18 cellular contexts compared by ENCODE assay signal in the genomic region with DNA sequence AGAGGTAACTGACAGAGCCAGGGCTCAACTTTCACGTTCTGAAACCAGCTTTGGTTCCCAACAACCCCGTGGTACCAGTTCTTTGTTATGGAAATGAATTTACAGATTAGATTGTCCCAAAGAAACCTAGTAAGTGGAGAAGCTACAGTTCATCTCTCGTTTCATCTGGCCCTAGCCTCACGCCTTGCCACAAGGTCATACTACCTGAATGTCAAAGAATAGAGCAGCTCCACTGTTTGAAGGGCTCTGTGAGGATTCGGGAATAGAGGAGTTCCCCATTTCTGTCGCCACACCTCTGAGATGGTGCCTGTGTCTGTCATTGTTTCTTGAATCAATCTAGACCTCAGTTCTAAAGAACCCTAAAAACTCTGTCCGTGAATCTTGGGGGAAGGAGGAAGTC. TPM values are rescaled to one million over a fixed set of nuclear protein-coding genes. Genes with fewer than 3 reads are reported as not detected.
DNase-seq lines count a peak whose midpoint lies in the region; ATAC-seq and TF ChIP-seq lines count a peak whose summit lies in the region.
"Had no signal": no experiment of that assay in that cellular context is flagged by ENCODE, and none has a peak within 500 bp of the region (broad histone marks: within the 10 kb centered on the region; RNA-seq: fewer than 3 reads in every experiment).

No MANE protein-coding gene starts in this region.

- peaks cover 11 to 56% (median 29%) of the 10 kb centered on the region in 4 donors for H3K4me1 Mint-ChIP-seq in CD4-positive, CD25-positive, alpha-beta regulatory T cell
- H3K4me1 Mint-ChIP-seq in activated naive CD8-positive, alpha-beta T cell treated with anti-CD3 and anti-CD28 coated beads for 36 hours = peaks cover 32% of the 10 kb centered on the region

- no peaks in the 10 kb centered on the region for H3K27me3 ChIP-seq in CD4-positive, CD25-positive, alpha-beta regulatory T cell (ENCODE audit: control insufficient read depth, insufficient read depth, low read length)
- H3K27me3 ChIP-seq in HL-60 (ENCODE audit: insufficient read depth, poor library complexity, severe bottlenecking) (no peaks in the 10 kb centered on the region), neuron (ENCODE audit: insufficient read depth, low read length) (no peaks in the 10 kb centered on the region), right lobe of liver (no peaks in the 10 kb centered on the region)
- H3K27me3 ChIP-seq: BLaER1, upper lobe of left lung had no signal

- no peaks in the 10 kb centered on the region for H3K27me3 Mint-ChIP-seq in CD4-positive, CD25-positive, alpha-beta regulatory T cell
- H3K27me3 Mint-ChIP-seq in activated naive CD8-positive, alpha-beta T cell treated with anti-CD3 and anti-CD28 coated beads for 36 hours = no peaks in the 10 kb centered on the region

- peak overlapping the region in 3 of 4 donors; percentile 41 to 78 (median 62) for H3K4me3 Mint-ChIP-seq in CD4-positive, CD25-positive, alpha-beta regulatory T cell
- H3K4me3 Mint-ChIP-seq in activated naive CD8-positive, alpha-beta T cell treated with anti-CD3 and anti-CD28 coated beads for 36 hours = no peak overlapping the region

- H3K27ac ChIP-seq in CD4-positive, CD25-positive, alpha-beta regulatory T cell (ENCODE audit: insufficient read depth, low read length, poor library complexity, severe bottlenecking) = peak overlapping the region; percentile 0
- peak overlapping the region; percentile 97 for H3K27ac ChIP-seq in HL-60 (replicated peaks)
- no peak overlapping the region for H3K27ac ChIP-seq in right lobe of liver
- H3K27ac ChIP-seq: BLaER1 had no signal

- H2AFZ ChIP-seq in neuron (ENCODE audit: low read depth, low read length) = peak overlapping the region; percentile 10

- peaks cover 0 to 3% (median 0%) of the 10 kb centered on the region in 7 donors for H3K9me3 Mint-ChIP-seq in CD4-positive, CD25-positive, alpha-beta regulatory T cell
- H3K9me3 Mint-ChIP-seq in activated naive CD8-positive, alpha-beta T cell treated with anti-CD3 and anti-CD28 coated beads for 36 hours = no peaks in the 10 kb centered on the region

- no peaks in the 10 kb centered on the region for H3K36me3 Mint-ChIP-seq in CD4-positive, CD25-positive, alpha-beta regulatory T cell
- no peaks in the 10 kb centered on the region for H3K36me3 Mint-ChIP-seq in activated naive CD8-positive, alpha-beta T cell treated with anti-CD3 and anti-CD28 coated beads for 36 hours

- TF ChIP-seq POLR2A in right lobe of liver (IDR thresholded peaks at IDR 0.05) = no peak

- intact Hi-C loops in right lobe of liver (cut with DNase I) = no loop called here

- TF ChIP-seq CTCF in HL-60 (IDR thresholded peaks at IDR 0.05; ENCODE audit: insufficient read depth, low read length) (no peak), right lobe of liver (IDR thresholded peaks at IDR 0.05) (no peak)

- peak overlapping the region; percentile 14 to 99 (median 99) for H3K27ac Mint-ChIP-seq in CD4-positive, CD25-positive, alpha-beta regulatory T cell
- peak overlapping the region; percentile 44 for H3K27ac Mint-ChIP-seq in activated naive CD8-positive, alpha-beta T cell treated with anti-CD3 and anti-CD28 coated beads for 36 hours

- H3K4me3 ChIP-seq in CD4-positive, CD25-positive, alpha-beta regulatory T cell (ENCODE audit: low read depth, low read length) = no peak overlapping the region
- H3K4me3 ChIP-seq in HL-60 (replicated peaks; ENCODE audit: insufficient read depth, low read length) (no peak overlapping the region), neuron (ENCODE audit: low read length) (no peak overlapping the region), right lobe of liver (no peak overlapping the region)
- H3K4me3 ChIP-seq: BLaER1, upper lobe of left lung had no signal

- WGBS in right lobe of liver (ENCODE audit: insufficient coverage, low coverage, low lambda C conversion rate, missing lambda C conversion rate) = 69% methylated on average over 7 of the region's 7 CpGs

- no peak for DNase-seq in CD4-positive, CD25-positive, alpha-beta regulatory T cell
- no peak for DNase-seq in HL-60 (ENCODE audit: low read depth in 1 of 2, low spot score in 1 of 2)
- no peak for DNase-seq in activated naive CD8-positive, alpha-beta T cell treated with anti-CD3 and anti-CD28 coated beads for 36 hours
- DNase-seq in NCI-H187 (lab: John Stamatoyannopoulos, UW) = no peak
- DNase-seq in right lobe of liver = no peak
- no peak for DNase-seq in DMS79 (lab: John Stamatoyannopoulos, UW)
- DNase-seq: activated CD4-positive, alpha-beta T cell treated with anti-CD3 and anti-CD28 coated beads for 48 hours; activated effector memory CD4-positive, alpha-beta T cell treated with Interleukin-2 at 50 U/mL for 16 hours; effector CD8-positive, alpha-beta T cell; mesenchymal stem cell; NCI-H510A treated with DMSO at 0.1 percent for 48 hours; upper lobe of left lung had no signal

- no peaks in the 10 kb centered on the region for H3K36me3 ChIP-seq in CD4-positive, CD25-positive, alpha-beta regulatory T cell (ENCODE audit: control insufficient read depth, insufficient read depth, low read length)
- H3K36me3 ChIP-seq in neuron (ENCODE audit: insufficient read depth, low read length) (no peaks in the 10 kb centered on the region), right lobe of liver (no peaks in the 10 kb centered on the region)
- H3K36me3 ChIP-seq: BLaER1, upper lobe of left lung had no signal

- no peaks in the 10 kb centered on the region for H3K9me3 ChIP-seq in CD4-positive, CD25-positive, alpha-beta regulatory T cell (ENCODE audit: control insufficient read depth in 2 of 2, low read length in 2 of 2)
- no peaks in the 10 kb centered on the region for H3K9me3 ChIP-seq in neuron (ENCODE audit: low read length)
- no peaks in the 10 kb centered on the region for H3K9me3 ChIP-seq in right lobe of liver
- H3K9me3 ChIP-seq: BLaER1, upper lobe of left lung had no signal

- H3K4me1 ChIP-seq in CD4-positive, CD25-positive, alpha-beta regulatory T cell (ENCODE audit: control insufficient read depth, insufficient read depth, low read length, poor library complexity, severe bottlenecking) = peaks cover 46% of the 10 kb centered on the region
- H3K4me1 ChIP-seq in neuron (ENCODE audit: insufficient read depth, low read length) (peaks cover 16% of the 10 kb centered on the region), right lobe of liver (no peaks in the 10 kb centered on the region)

- no peak for ATAC-seq in CD4-positive, CD25-positive, alpha-beta regulatory T cell (ENCODE audit: low read depth in 2 of 2)
- no peak for ATAC-seq in right lobe of liver
- ATAC-seq: HepG2 had no signal

RNA-seq across cellular contexts. Expression of a gene that starts 15.0 kb away (rescaled TPM):
- total RNA-seq in CD4-positive, CD25-positive, alpha-beta regulatory T cell = 376 TPM
- 100 to 1,000 TPM; 290 to 513 (median 434) TPM for polyA plus RNA-seq in CD4-positive, CD25-positive, alpha-beta regulatory T cell
- 100 to 1,000 TPM; 301 to 302 TPM for total RNA-seq in activated naive CD8-positive, alpha-beta T cell treated with anti-CD3 and anti-CD28 coated beads for 36 hours
- total RNA-seq in right lobe of liver = 100 to 1,000 TPM in 3 of 6 experiments, 10 to 100 TPM in 3; 74.4 to 128 (median 95.9) TPM

RNA-seq across cellular contexts. Expression of a gene that starts 36.1 kb away (rescaled TPM):
- total RNA-seq in CD4-positive, CD25-positive, alpha-beta regulatory T cell = not detected
- not detected for polyA plus RNA-seq in CD4-positive, CD25-positive, alpha-beta regulatory T cell
- not detected for total RNA-seq in activated naive CD8-positive, alpha-beta T cell treated with anti-CD3 and anti-CD28 coated beads for 36 hours
- total RNA-seq in right lobe of liver = under 1 TPM in 1 of 6 experiments, not detected in 5; 0.22 TPM
- total RNA-seq: bronchial epithelial cell; G401; HepG2; T-helper 1 cell treated with Interleukin-12 subunit alpha and Interleukin-12 subunit beta and Interleukin-4 antibody, amounts not matched to agents 30 ng/mL and 1 ng/mL, for 36 hours had no signal

Comparison
In these comparisons a context has a peak if more than half of its experiments do, and no peak if none do; other contexts are left out.
1. H3K27ac ChIP-seq: peak in CD4-positive, CD25-positive, alpha-beta regulatory T cell (single experiment) and HL-60 (single experiment); none in right lobe of liver (0 of 3).